Comparison of ENCODE assay signal across 9 cellular contexts in the genomic region with DNA sequence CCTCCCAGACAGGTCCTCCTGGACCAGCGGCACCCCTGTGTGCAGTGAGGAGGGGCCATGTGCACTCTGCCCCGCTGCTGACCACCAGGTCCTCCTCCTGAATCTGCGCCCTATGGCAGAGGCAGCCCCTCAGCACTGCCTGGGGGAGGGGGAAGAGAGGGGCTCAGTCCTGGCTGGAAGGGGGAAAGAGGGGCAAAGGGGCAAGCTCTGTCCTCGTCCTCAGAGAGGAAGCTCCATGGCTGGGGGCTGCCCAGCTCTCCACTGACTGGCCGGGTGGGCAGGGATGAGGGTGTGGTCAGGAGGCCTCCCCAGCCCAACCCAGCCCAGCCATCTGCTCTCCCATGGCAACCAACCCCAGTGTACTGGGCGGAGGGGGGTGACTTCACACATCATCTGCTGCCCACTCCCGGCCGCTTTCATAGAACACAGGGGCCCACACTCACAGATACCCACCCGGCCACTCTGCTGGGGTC. TPM values are rescaled to one million over a fixed set of nuclear protein-coding genes. Genes with fewer than 3 reads are reported as not detected.
A peak's percentile ranks its signal among the peaks of the same experiment; 100 is the strongest.
DNase-seq lines count a peak whose midpoint lies in the region; ATAC-seq and TF ChIP-seq lines count a peak whose summit lies in the region.
"Had no signal": no experiment of that assay in that cellular context is flagged by ENCODE, and none has a peak within 500 bp of the region (broad histone marks: within the 10 kb centered on the region; RNA-seq: fewer than 3 reads in every experiment).

No MANE protein-coding gene starts in this region.

- intact Hi-C loops in posterior vena cava (cut with DNase I): loop anchor here (5.0 to 10.0 kb wide), 2 partner anchors 40 to 48 kb away; no protein-coding TSS in a partner anchor

- DNase-seq in NCI-H1417 (lab: John Stamatoyannopoulos, UW): peak in 2 of 3 experiments; percentile 54 to 77
- no peak for DNase-seq in NCI-H1417 treated with DMSO at 0.1 percent for 48 hours (lab: John Stamatoyannopoulos, UW)
- peak; percentile 66 for DNase-seq in ecto neural progenitor cell (ENCODE audit: low spot score)
- DNase-seq in lung microvascular endothelial cell (ENCODE audit: low read depth in 2 of 2): peak; percentile 68 to 85
- DNase-seq in type B pancreatic cell (ENCODE audit: extremely low spot score, unreplicated experiment): no peak
- no peak for DNase-seq in posterior vena cava (ENCODE audit: low spot score)
- DNase-seq: activated naive CD8-positive, alpha-beta T cell treated with anti-CD3 and anti-CD28 coated beads, Interleukin-2, amount 50 U/mL, for 24 hours had no signal

- peak overlapping the region; percentile 49 for H3K4me3 Mint-ChIP-seq in type B pancreatic cell
- H3K4me3 Mint-ChIP-seq: activated naive CD8-positive, alpha-beta T cell treated with anti-CD3 and anti-CD28 coated beads, Interleukin-2, amount 50 U/mL, for 24 hours had no signal

- H3K27ac Mint-ChIP-seq in type B pancreatic cell: peak overlapping the region; percentile 71
- H3K27ac Mint-ChIP-seq: activated naive CD8-positive, alpha-beta T cell treated with anti-CD3 and anti-CD28 coated beads, Interleukin-2, amount 50 U/mL, for 24 hours had no signal

- H3K4me1 Mint-ChIP-seq in type B pancreatic cell (ENCODE audit: unreplicated experiment): peaks cover 32% of the 10 kb centered on the region

- H3K36me3 Mint-ChIP-seq in type B pancreatic cell: no peaks in the 10 kb centered on the region

- ATAC-seq in HG02938 (IDR thresholded peaks at IDR 0.05; ENCODE audit: unreplicated experiment) (no peak), GM21360 (IDR thresholded peaks at IDR 0.05; ENCODE audit: unreplicated experiment) (no peak)
- ATAC-seq: activated naive CD8-positive, alpha-beta T cell treated with anti-CD3 and anti-CD28 coated beads, Interleukin-2, amount 50 U/mL, for 24 hours had no signal

- no peak for TF ChIP-seq CTCF in type B pancreatic cell (conservative IDR thresholded peaks at IDR 0.05)

- H3K27me3 Mint-ChIP-seq in type B pancreatic cell: no peaks in the 10 kb centered on the region

- H3K9me3 Mint-ChIP-seq in type B pancreatic cell: no peaks in the 10 kb centered on the region
- H3K9me3 Mint-ChIP-seq: activated naive CD8-positive, alpha-beta T cell treated with anti-CD3 and anti-CD28 coated beads, Interleukin-2, amount 50 U/mL, for 24 hours had no signal

RNA-seq across cellular contexts. Expression of a gene that starts 5.5 kb away (rescaled TPM):
- 65.2 and 104 TPM in 2 replicates for total RNA-seq in lung microvascular endothelial cell
- total RNA-seq in type B pancreatic cell (ENCODE audit: low replicate concordance): 67.2 and 73.0 TPM in 2 replicates
- 100 to 1,000 TPM in 1 of 2 donors, 10 to 100 TPM in 1; 48.7 to 104 TPM for total RNA-seq in posterior vena cava

RNA-seq across cellular contexts. Expression of a gene that starts 38.1 kb away (rescaled TPM):
- total RNA-seq in lung microvascular endothelial cell: not detected in 2 replicates
- total RNA-seq in type B pancreatic cell (ENCODE audit: low replicate concordance): not detected in 2 replicates
- total RNA-seq in posterior vena cava: 1 to 10 TPM in 1 of 2 donors, not detected in 1; 4.0 TPM

RNA-seq across cellular contexts. Expression of a gene that starts 49.9 kb away (rescaled TPM):
- total RNA-seq in lung microvascular endothelial cell (not detected in 2 replicates), type B pancreatic cell (ENCODE audit: low replicate concordance) (not detected in 2 replicates), posterior vena cava (1 to 10 TPM in 1 of 2 donors, under 1 TPM in 1; 0.79 to 9.1 TPM)

Comparison
In these comparisons a context has a peak if more than half of its experiments do, and no peak if none do; other contexts are left out.
1. DNase-seq: peak in NCI-H1417 (2 of 3), ecto neural progenitor cell (single experiment) and lung microvascular endothelial cell (2 of 2); none in NCI-H1417 treated with DMSO at 0.1 percent for 48 hours (single experiment), type B pancreatic cell (single experiment) and posterior vena cava (single experiment).